ENCODE assay signal across 8 cellular contexts in the genomic region with DNA sequence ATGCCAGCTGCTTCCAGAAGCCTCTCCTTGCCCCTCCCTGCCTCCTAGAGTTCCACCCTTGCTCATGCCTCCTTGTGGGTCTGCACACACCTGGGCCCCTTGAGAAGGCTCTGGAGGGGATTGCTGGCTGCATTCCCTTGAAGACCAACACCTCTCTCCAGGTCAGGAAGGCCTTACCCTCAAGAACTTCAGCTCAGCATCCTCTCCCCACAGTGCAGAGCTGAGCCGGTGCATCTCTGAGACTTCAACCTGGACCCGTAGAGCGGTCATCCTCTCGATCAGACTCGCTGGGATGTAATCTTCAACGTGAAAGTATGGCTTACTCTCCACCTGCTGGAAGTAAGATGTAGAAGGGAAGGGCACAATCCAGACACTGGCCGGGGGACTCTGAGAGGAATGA.
"Had no signal": no experiment of that assay in that cellular context is flagged by ENCODE, and none has a peak within 500 bp of the region (broad histone marks: within the 10 kb centered on the region; RNA-seq: fewer than 3 reads in every experiment).

No MANE protein-coding gene starts in this region.

- H3K9ac ChIP-seq: GM23248 had no signal

- H3K4me2 ChIP-seq: GM23338 had no signal

- DNase-seq: GM23248, GOT3, H7, H9, HCEC 1CT, HFFc6 had no signal

- H3K36me3 ChIP-seq: HAP-1 had no signal

- H3K27ac ChIP-seq: GM23248 had no signal

- H2AFZ ChIP-seq: GM23248, GM23338 had no signal

- H3K4me3 ChIP-seq: GM23248, GM23338, HAP-1 had no signal

- H3K9me3 ChIP-seq: HAP-1 had no signal
